34 cellular contexts compared by ENCODE assay signal in genomic region chr4:94436512-94436911, GRCh38.
"Had no signal": no experiment of that assay in that cellular context is flagged by ENCODE, and none has a peak within 500 bp of the region (broad histone marks: within the 10 kb centered on the region; RNA-seq: fewer than 3 reads in every experiment).

No MANE protein-coding gene starts in this region.

- H3K27ac Mint-ChIP-seq: activated CD4-positive, alpha-beta memory T cell treated with anti-CD3 and anti-CD28 coated beads for 36 hours; activated CD4-positive, alpha-beta T cell treated with anti-CD3 and anti-CD28 coated beads for 36 hours; activated CD4-positive, alpha-beta T cell treated with anti-CD3 and anti-CD28 coated beads, Interleukin-2, amount 10 ng/mL, durations not matched to agents 24 days and 14 days; activated CD8-positive, alpha-beta memory T cell treated with anti-CD3 and anti-CD28 coated beads, Interleukin-2, amount 10 ng/mL, durations not matched to agents 7 days and 5 days; activated CD8-positive, alpha-beta T cell treated with anti-CD3 and anti-CD28 coated beads, Interleukin-2, amount 10 ng/mL, durations not matched to agents 7 days and 5 days; activated naive CD4-positive, alpha-beta T cell treated with anti-CD3 and anti-CD28 coated beads for 36 hours; activated naive CD4-positive, alpha-beta T cell treated with anti-CD3 and anti-CD28 coated beads, Interleukin-2, amount 50 U/mL, for 72 hours; activated naive CD8-positive, alpha-beta T cell treated with anti-CD3 and anti-CD28 coated beads, Interleukin-2, amount 10 ng/mL, durations not matched to agents 7 days and 5 days; activated T-helper 1 cell treated with anti-CD3 and anti-CD28 coated beads, Interleukin-12 subunit alpha, Interleukin-12 subunit beta, Interleukin-2, Interleukin-4 antibody, amounts not matched to agents 30 ng/mL and 10 ng/mL and 1 ng/mL, durations not matched to agents 14 hours and 24 hours and 36 hours; activated T-helper 2 cell treated with anti-CD3 and anti-CD28 coated beads, Interferon-gamma antibody, Interleukin-2, Interleukin-4, amounts not matched to agents 10 μg/mL and 5 μg/mL and 100 μg/mL, durations not matched to agents 14 hours and 24 hours and 36 hours; brain; dendritic cell treated with granulocyte-macrophage colony-stimulating factor and Interleukin-4, amounts not matched to agents 40 ng/mL and 50 ng/mL, for 4 days; T-helper 17 cell; T-helper 2 cell treated with Interferon-gamma antibody and Interleukin-4, amounts not matched to agents 5 μg/mL and 100 μg/mL, for 36 hours had no signal

- ATAC-seq: activated CD4-positive, alpha-beta T cell treated with anti-CD3 and anti-CD28 coated beads for 36 hours; activated CD8-positive, alpha-beta memory T cell treated with anti-CD3 and anti-CD28 coated beads, Interleukin-2, amount 10 ng/mL, durations not matched to agents 7 days and 5 days; activated CD8-positive, alpha-beta T cell treated with anti-CD3 and anti-CD28 coated beads, Interleukin-2, amount 10 ng/mL, durations not matched to agents 7 days and 5 days; activated naive CD4-positive, alpha-beta T cell treated with anti-CD3 and anti-CD28 coated beads, Interleukin-2, amount 50 U/mL, for 72 hours; gastroesophageal sphincter; heart right ventricle; T-helper 17 cell had no signal

- H3K36me3 Mint-ChIP-seq: activated CD8-positive, alpha-beta memory T cell treated with anti-CD3 and anti-CD28 coated beads, Interleukin-2, amount 10 ng/mL, durations not matched to agents 7 days and 5 days; activated naive CD4-positive, alpha-beta T cell treated with anti-CD3 and anti-CD28 coated beads, Interleukin-2, amount 50 U/mL, for 72 hours; activated naive CD8-positive, alpha-beta T cell treated with anti-CD3 and anti-CD28 coated beads, Interleukin-2, amount 10 ng/mL, durations not matched to agents 7 days and 5 days; brain had no signal

- H3K27ac ChIP-seq: ascending aorta, breast epithelium, cardiac muscle cell, coronary artery, dorsolateral prefrontal cortex, epithelial cell of prostate, esophagus squamous epithelium, gastroesophageal sphincter, heart right ventricle, hepatocyte had no signal

- DNase-seq: activated CD4-positive, alpha-beta memory T cell treated with anti-CD3 and anti-CD28 coated beads for 36 hours; activated CD4-positive, alpha-beta T cell treated with anti-CD3 and anti-CD28 coated beads for 36 hours; activated CD4-positive, alpha-beta T cell treated with anti-CD3 and anti-CD28 coated beads, Interleukin-2, amount 10 ng/mL, durations not matched to agents 24 days and 14 days; activated CD4-positive, CD25-positive, alpha-beta regulatory T cell; activated CD4-positive, CD25-positive, alpha-beta regulatory T cell treated with anti-CD3 and anti-CD28 coated beads, Interleukin-2, amount 50 U/mL, for 72 hours; activated CD8-positive, alpha-beta memory T cell treated with anti-CD3 and anti-CD28 coated beads, Interleukin-2, amount 10 ng/mL, durations not matched to agents 7 days and 5 days; activated CD8-positive, alpha-beta memory T cell treated with anti-CD3 and anti-CD28 coated beads, Interleukin-2, amount 50 U/mL, for 4 hours; activated CD8-positive, alpha-beta T cell treated with anti-CD3 and anti-CD28 coated beads, Interleukin-2, amount 10 ng/mL, durations not matched to agents 7 days and 5 days; activated effector memory CD4-positive, alpha-beta T cell treated with anti-CD3 and anti-CD28 coated beads, Interleukin-2, amount 50 U/mL, for 16 hours; activated naive CD4-positive, alpha-beta T cell treated with anti-CD3 and anti-CD28 coated beads for 36 hours; activated naive CD8-positive, alpha-beta T cell treated with anti-CD3 and anti-CD28 coated beads, Interleukin-2, amount 10 ng/mL, durations not matched to agents 7 days and 5 days; activated T-cell treated with anti-CD3 and anti-CD28 coated beads, Interleukin-2, amount 50 U/mL, for 1 hour; activated T-cell treated with anti-CD3 and anti-CD28 coated beads, Interleukin-2, amount 50 U/mL, for 48 hours; central memory CD4-positive, alpha-beta T cell; dorsolateral prefrontal cortex; effector memory CD4-positive, alpha-beta T cell; esophagus squamous epithelium; foreskin melanocyte; heart right ventricle; T-helper 17 cell; T1000 had no signal

- H3K27me3 Mint-ChIP-seq: dendritic cell treated with granulocyte-macrophage colony-stimulating factor and Interleukin-4, amounts not matched to agents 40 ng/mL and 50 ng/mL, for 4 days had no signal

- H3K4me3 Mint-ChIP-seq: activated CD4-positive, alpha-beta memory T cell treated with anti-CD3 and anti-CD28 coated beads for 36 hours; activated CD4-positive, alpha-beta T cell treated with anti-CD3 and anti-CD28 coated beads for 36 hours; activated CD4-positive, alpha-beta T cell treated with anti-CD3 and anti-CD28 coated beads, Interleukin-2, amount 10 ng/mL, durations not matched to agents 24 days and 14 days; activated CD8-positive, alpha-beta memory T cell treated with anti-CD3 and anti-CD28 coated beads, Interleukin-2, amount 10 ng/mL, durations not matched to agents 7 days and 5 days; activated CD8-positive, alpha-beta T cell treated with anti-CD3 and anti-CD28 coated beads, Interleukin-2, amount 10 ng/mL, durations not matched to agents 7 days and 5 days; activated naive CD4-positive, alpha-beta T cell treated with anti-CD3 and anti-CD28 coated beads for 36 hours; activated naive CD8-positive, alpha-beta T cell treated with anti-CD3 and anti-CD28 coated beads, Interleukin-2, amount 10 ng/mL, durations not matched to agents 7 days and 5 days; activated T-helper 1 cell treated with anti-CD3 and anti-CD28 coated beads, Interleukin-12 subunit alpha, Interleukin-12 subunit beta, Interleukin-2, Interleukin-4 antibody, amounts not matched to agents 30 ng/mL and 10 ng/mL and 1 ng/mL, durations not matched to agents 14 hours and 24 hours and 36 hours; brain; dendritic cell treated with granulocyte-macrophage colony-stimulating factor and Interleukin-4, amounts not matched to agents 40 ng/mL and 50 ng/mL, for 4 days; T-helper 17 cell; T-helper 2 cell treated with Interferon-gamma antibody and Interleukin-4, amounts not matched to agents 5 μg/mL and 100 μg/mL, for 36 hours had no signal

- H3K4me1 Mint-ChIP-seq: activated CD4-positive, alpha-beta T cell treated with anti-CD3 and anti-CD28 coated beads for 36 hours; activated CD4-positive, alpha-beta T cell treated with anti-CD3 and anti-CD28 coated beads, Interleukin-2, amount 10 ng/mL, durations not matched to agents 24 days and 14 days; brain; T-helper 17 cell had no signal

- H3K9me3 Mint-ChIP-seq: activated CD4-positive, alpha-beta T cell treated with anti-CD3 and anti-CD28 coated beads, Interleukin-2, amount 10 ng/mL, durations not matched to agents 24 days and 14 days; activated naive CD4-positive, alpha-beta T cell treated with anti-CD3 and anti-CD28 coated beads for 36 hours; activated naive CD4-positive, alpha-beta T cell treated with anti-CD3 and anti-CD28 coated beads, Interleukin-2, amount 50 U/mL, for 72 hours; activated T-helper 1 cell treated with anti-CD3 and anti-CD28 coated beads, Interleukin-12 subunit alpha, Interleukin-12 subunit beta, Interleukin-2, Interleukin-4 antibody, amounts not matched to agents 30 ng/mL and 10 ng/mL and 1 ng/mL, durations not matched to agents 14 hours and 24 hours and 36 hours; activated T-helper 2 cell treated with anti-CD3 and anti-CD28 coated beads, Interferon-gamma antibody, Interleukin-2, Interleukin-4, amounts not matched to agents 10 μg/mL and 5 μg/mL and 100 μg/mL, durations not matched to agents 14 hours and 24 hours and 36 hours; dendritic cell treated with granulocyte-macrophage colony-stimulating factor and Interleukin-4, amounts not matched to agents 40 ng/mL and 50 ng/mL, for 4 days; T-helper 2 cell treated with Interferon-gamma antibody and Interleukin-4, amounts not matched to agents 5 μg/mL and 100 μg/mL, for 36 hours had no signal
